ENCODE assay signal across 1 cellular context in genomic region chr14:22852599-22852939, GRCh38.
TF ChIP-seq lines count a peak whose summit lies in the region.

No MANE protein-coding gene starts in this region.

TF ChIP-seq in IMR-90, 13 proteins besides CTCF, POLR2A, EP300 and RAD21:
- TF ChIP-seq ELK1 (IDR thresholded peaks at IDR 0.05; ENCODE audit: borderline replicate concordance, low read depth, low read length) (no peak), MAFK (IDR thresholded peaks at IDR 0.05; ENCODE audit: low read depth, low read length) (no peak), CEBPB (IDR thresholded peaks at IDR 0.05; ENCODE audit: low read depth, low read length) (no peak)
